ENCODE assay signal across 10 cellular contexts in the genomic region with DNA sequence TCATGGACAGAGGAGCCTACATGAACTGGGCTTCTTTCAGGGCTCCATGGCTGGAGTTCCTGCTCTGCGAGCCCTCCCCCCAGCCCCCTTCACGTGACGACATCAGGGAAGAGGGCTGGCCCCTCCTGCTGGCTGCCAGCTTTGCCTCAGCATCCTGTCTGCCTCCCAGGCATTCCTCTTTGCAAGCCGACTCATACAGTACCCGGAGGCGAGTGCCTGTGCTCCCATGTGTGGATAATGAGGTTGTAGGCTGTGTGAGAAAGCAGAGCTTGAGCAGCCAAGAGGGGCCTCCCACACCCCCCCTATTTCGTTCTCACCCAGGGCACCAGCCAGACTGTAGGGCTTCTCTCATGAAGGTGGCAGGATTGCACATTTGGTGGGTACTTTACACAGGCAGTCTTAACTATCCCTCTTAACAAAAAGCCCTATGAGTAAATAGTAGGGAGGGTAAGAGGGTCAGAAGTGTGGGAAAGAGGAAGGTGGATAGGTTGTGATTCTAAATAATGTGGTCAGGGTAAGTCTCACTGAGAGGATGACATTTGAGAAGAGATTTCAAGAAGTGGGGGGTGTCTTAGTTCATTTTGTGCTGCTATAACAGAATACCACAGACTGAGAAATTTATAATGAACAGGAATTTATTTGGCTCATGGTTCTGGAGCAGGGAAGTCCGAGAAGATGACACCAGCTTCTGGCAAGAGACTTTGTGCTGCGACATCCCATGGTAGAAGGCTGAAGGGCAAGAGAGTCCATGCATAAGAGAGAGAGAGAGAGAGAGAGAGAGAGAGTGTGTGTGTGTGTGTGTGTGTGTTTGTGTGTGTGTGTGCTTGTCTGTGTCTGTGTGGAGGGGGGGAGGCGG.
DNase-seq lines count a peak whose midpoint lies in the region; ATAC-seq and TF ChIP-seq lines count a peak whose summit lies in the region.
"Had no signal": no experiment of that assay in that cellular context is flagged by ENCODE, and none has a peak within 500 bp of the region (broad histone marks: within the 10 kb centered on the region; RNA-seq: fewer than 3 reads in every experiment).

No MANE protein-coding gene starts in this region.

- no peaks in the 10 kb centered on the region for H3K4me1 Mint-ChIP-seq in naive B cell

- no peaks in the 10 kb centered on the region for H3K27me3 Mint-ChIP-seq in naive B cell

- ATAC-seq in naive B cell (ENCODE audit: low read depth in 2 of 2) (peak in 1 of 2 donors; percentile 25), HG02938 (IDR thresholded peaks at IDR 0.05; ENCODE audit: unreplicated experiment) (no peak)
- ATAC-seq: mucosa of descending colon had no signal

- H3K4me3 ChIP-seq in dorsolateral prefrontal cortex = no peak overlapping the region
- H3K4me3 ChIP-seq: mucosa of descending colon had no signal

- H3K27me3 ChIP-seq in dorsolateral prefrontal cortex = no peaks in the 10 kb centered on the region

- H3K36me3 Mint-ChIP-seq in naive B cell = peaks cover 9 to 13% of the 10 kb centered on the region in 2 donors

- intact Hi-C loops in dorsolateral prefrontal cortex (cut with DNase I) = no loop called here

- TF ChIP-seq CTCF in dorsolateral prefrontal cortex (IDR thresholded peaks at IDR 0.05 in 54 of 56, conservative IDR thresholded peaks at IDR 0.05 in 2 of 56; ENCODE audit: low read depth in 1 of 56, partially characterized antibody in 56 of 56) = no peak

- H3K27ac Mint-ChIP-seq in naive B cell = no peak overlapping the region

- DNase-seq in ELR (ENCODE audit: low read depth) (peak; percentile 95), NCI-H1694 treated with DMSO at 0.1 percent for 48 hours (lab: John Stamatoyannopoulos, UW) (peak; percentile 75), dorsolateral prefrontal cortex (peak in 7 of 10 donors; percentile 24 to 75 (median 58)), naive B cell (peak; percentile 0), DMS79 (lab: John Stamatoyannopoulos, UW) (no peak), MV-4-11 (lab: John Stamatoyannopoulos, UW) (no peak), NOMO-1 treated with dmso at 0.1 percent for 144 hours (lab: John Stamatoyannopoulos, UW; ENCODE audit: unreplicated experiment) (no peak)
- DNase-seq: NCI-H1092 had no signal

- no peak overlapping the region for H3K27ac ChIP-seq in dorsolateral prefrontal cortex

- no peak overlapping the region for H3K4me3 Mint-ChIP-seq in naive B cell

- peaks cover 0 to 2% (median 0%) of the 10 kb centered on the region in 7 donors for H3K9me3 Mint-ChIP-seq in naive B cell

Comparison
In these comparisons a context has a peak if more than half of its experiments do, and no peak if none do; other contexts are left out.
1. DNase-seq: peak in ELR (single experiment), NCI-H1694 treated with DMSO at 0.1 percent for 48 hours (single experiment), dorsolateral prefrontal cortex (7 of 10) and naive B cell (single experiment); none in DMS79 (single experiment), MV-4-11 (single experiment) and NOMO-1 treated with dmso at 0.1 percent for 144 hours (single experiment).